Comparison of ENCODE assay signal across 13 cellular contexts in the genomic region with DNA sequence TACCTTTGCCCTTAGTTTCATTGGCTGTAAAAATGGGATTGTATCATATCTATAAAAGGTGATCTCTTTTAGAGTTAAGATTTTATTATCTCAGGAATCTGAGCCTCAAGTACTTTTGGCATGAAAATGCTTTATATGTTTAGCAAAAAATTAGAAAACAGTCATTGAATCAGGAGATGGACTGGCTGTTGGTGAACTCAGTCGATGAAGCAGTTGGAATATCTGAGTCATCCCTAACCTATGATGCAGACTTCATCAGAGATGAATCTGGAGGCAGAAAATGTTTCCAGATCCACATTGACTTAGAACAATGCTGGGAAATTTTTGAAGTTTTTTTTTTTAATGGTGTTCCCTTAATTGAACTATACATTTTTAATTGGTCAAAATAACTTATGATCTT.
DNase-seq lines count a peak whose midpoint lies in the region; ATAC-seq and TF ChIP-seq lines count a peak whose summit lies in the region.
"Had no signal": no experiment of that assay in that cellular context is flagged by ENCODE, and none has a peak within 500 bp of the region (broad histone marks: within the 10 kb centered on the region; RNA-seq: fewer than 3 reads in every experiment).

No MANE protein-coding gene starts in this region.

- ATAC-seq in HG03196 (IDR thresholded peaks at IDR 0.05; ENCODE audit: unreplicated experiment) = no peak

- H2AFZ ChIP-seq in SK-N-SH (ENCODE audit: low read depth) = no peak overlapping the region

- peaks cover 11% of the 10 kb centered on the region for H3F3A ChIP-seq in SK-N-SH (replicated peaks; ENCODE audit: insufficient read depth)

- peak; percentile 59 for DNase-seq in NOMO-1 treated with DMSO at 0.1 percent for 48 hours (lab: John Stamatoyannopoulos, UW; ENCODE audit: unreplicated experiment)
- DNase-seq in NOMO-1 treated with dmso at 0.1 percent for 144 hours (lab: John Stamatoyannopoulos, UW; ENCODE audit: unreplicated experiment) = no peak
- no peak for DNase-seq in SK-N-SH
- DNase-seq in fibroblast of peridontal ligament (ENCODE audit: extremely low read depth) = peak; percentile 95
- peak; percentile 94 for DNase-seq in stromal cell of bone marrow (ENCODE audit: low read depth)
- DNase-seq in NCI-H345 (lab: John Stamatoyannopoulos, UW) = no peak
- no peak for DNase-seq in MG63
- DNase-seq: cerebellar nuclear complex, GDM1, retina, RPMI8226, substantia nigra had no signal

- H3K4me3 ChIP-seq in SK-N-SH (ENCODE audit: low read depth in 2 of 2, low read length in 1 of 2) = no peak overlapping the region
- no peak overlapping the region for H3K4me3 ChIP-seq in MG63

- no peak overlapping the region for H3K9ac ChIP-seq in SK-N-SH

- H3K27ac ChIP-seq in SK-N-SH (ENCODE audit: low read depth in 2 of 2, low read length in 1 of 2) = peak overlapping the region in 1 of 2 experiments; percentile 66; a peak in 2 of 4 replicates

- no peaks in the 10 kb centered on the region for H3K36me3 ChIP-seq in SK-N-SH (replicated peaks in 1 of 2; ENCODE audit: control insufficient read depth in 1 of 2, insufficient read depth in 2 of 2, low read length in 1 of 2)
- no peaks in the 10 kb centered on the region for H3K36me3 ChIP-seq in MG63

- WGBS in SK-N-SH (ENCODE audit: low lambda C conversion rate) = 6% methylated on average over 1 of the region's 1 CpG

- peak in 1 of 2 experiments; percentile 88; a peak in 2 of 4 replicates for TF ChIP-seq EP300 in SK-N-SH (IDR thresholded peaks at IDR 0.05; ENCODE audit: borderline replicate concordance in 1 of 2, low read depth in 1 of 2, low read length in 1 of 2)

- H3K9me2 ChIP-seq in SK-N-SH = no peaks in the 10 kb centered on the region

- no peaks in the 10 kb centered on the region for H3K79me2 ChIP-seq in SK-N-SH (ENCODE audit: insufficient read depth)

- TF ChIP-seq RAD21 in SK-N-SH (IDR thresholded peaks at IDR 0.05; ENCODE audit: low read length) = no peak

- H4K20me1 ChIP-seq in SK-N-SH (ENCODE audit: insufficient read depth) = no peaks in the 10 kb centered on the region

- H3K9me3 ChIP-seq in SK-N-SH (no peaks in the 10 kb centered on the region), MG63 (no peaks in the 10 kb centered on the region)

- H3K27me3 ChIP-seq in SK-N-SH (ENCODE audit: insufficient read depth) (no peaks in the 10 kb centered on the region), MG63 (no peaks in the 10 kb centered on the region)

- no peak overlapping the region for H3K4me2 ChIP-seq in SK-N-SH

- peaks cover 0 to 7% of the 10 kb centered on the region in 2 experiments; a peak in 2 of 4 replicates for H3K4me1 ChIP-seq in SK-N-SH (ENCODE audit: control insufficient read depth in 1 of 2, insufficient read depth in 2 of 2, low read depth in 1 of 2, low read length in 1 of 2)

- TF ChIP-seq CTCF in SK-N-SH (IDR thresholded peaks at IDR 0.05) = no peak

- POLR2A ChIA-PET in SK-N-SH (lab: Yijun Ruan, JAX) = no interaction called here

- CTCF ChIA-PET in SK-N-SH (lab: Yijun Ruan, JAX) = interaction anchor here (0.8 kb wide), 1 partner anchor 934 kb away, joined by 3 read pairs; no protein-coding TSS in a partner anchor

TF ChIP-seq in SK-N-SH, 30 proteins besides CTCF, POLR2A, EP300 and RAD21 (continues in another document):
- TF ChIP-seq NRF1 (IDR thresholded peaks at IDR 0.05; ENCODE audit: low read depth, low read length) (no peak), ELF1 (IDR thresholded peaks at IDR 0.05) (no peak), MAX (IDR thresholded peaks at IDR 0.05; ENCODE audit: low read depth) (peak; percentile 50; the same call in 1 of the 2 replicates), RXRA (IDR thresholded peaks at IDR 0.05; ENCODE audit: borderline replicate concordance, low read depth) (peak; percentile 53; the same call in 1 of the 2 replicates), FOXJ3 (CRISPR knock-in tag; IDR thresholded peaks at IDR 0.05) (no peak), MEF2A (IDR thresholded peaks at IDR 0.05; ENCODE audit: borderline replicate concordance, low read depth) (no peak), YY1 (IDR thresholded peaks at IDR 0.05; ENCODE audit: low read depth) (no peak), FOSL2 (IDR thresholded peaks at IDR 0.05; ENCODE audit: borderline replicate concordance, low read depth) (peak; percentile 95), NFIC (IDR thresholded peaks at IDR 0.05; ENCODE audit: borderline replicate concordance) (peak; percentile 39; the same call in 1 of the 2 replicates), MXI1 (IDR thresholded peaks at IDR 0.05; ENCODE audit: low read depth, low read length) (no peak), IRF3 (IDR thresholded peaks at IDR 0.05; ENCODE audit: low read depth, low read length) (no peak), CHD2 (IDR thresholded peaks at IDR 0.05; ENCODE audit: low read length, partially characterized antibody) (no peak), FOXM1 (IDR thresholded peaks at IDR 0.05; ENCODE audit: low read depth) (no peak), USF2 (IDR thresholded peaks at IDR 0.05; ENCODE audit: borderline replicate concordance, low read depth, low read length) (no peak), EZH2phosphoT487 (IDR thresholded peaks at IDR 0.05; ENCODE audit: borderline replicate concordance, low read depth) (no peak), GABPA (IDR thresholded peaks at IDR 0.05; ENCODE audit: low read depth) (no peak), TCF12 (IDR thresholded peaks at IDR 0.05) (peak; percentile 86), SIN3A (IDR thresholded peaks at IDR 0.05; ENCODE audit: borderline replicate concordance, low read depth, low read length) (no peak), POLR2AphosphoS5 (IDR thresholded peaks at IDR 0.05; ENCODE audit: low read depth, low read length) (no peak), JUND (IDR thresholded peaks at IDR 0.05) (peak; percentile 95)
- TF ChIP-seq, protein P1, sequence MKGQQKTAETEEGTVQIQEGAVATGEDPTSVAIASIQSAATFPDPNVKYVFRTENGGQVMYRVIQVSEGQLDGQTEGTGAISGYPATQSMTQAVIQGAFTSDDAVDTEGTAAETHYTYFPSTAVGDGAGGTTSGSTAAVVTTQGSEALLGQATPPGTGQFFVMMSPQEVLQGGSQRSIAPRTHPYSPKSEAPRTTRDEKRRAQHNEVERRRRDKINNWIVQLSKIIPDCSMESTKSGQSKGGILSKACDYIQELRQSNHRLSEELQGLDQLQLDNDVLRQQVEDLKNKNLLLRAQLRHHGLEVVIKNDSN (IDR thresholded peaks at IDR 0.05; ENCODE audit: borderline replicate concordance, low read depth) = no peak
- TF ChIP-seq, protein P2, sequence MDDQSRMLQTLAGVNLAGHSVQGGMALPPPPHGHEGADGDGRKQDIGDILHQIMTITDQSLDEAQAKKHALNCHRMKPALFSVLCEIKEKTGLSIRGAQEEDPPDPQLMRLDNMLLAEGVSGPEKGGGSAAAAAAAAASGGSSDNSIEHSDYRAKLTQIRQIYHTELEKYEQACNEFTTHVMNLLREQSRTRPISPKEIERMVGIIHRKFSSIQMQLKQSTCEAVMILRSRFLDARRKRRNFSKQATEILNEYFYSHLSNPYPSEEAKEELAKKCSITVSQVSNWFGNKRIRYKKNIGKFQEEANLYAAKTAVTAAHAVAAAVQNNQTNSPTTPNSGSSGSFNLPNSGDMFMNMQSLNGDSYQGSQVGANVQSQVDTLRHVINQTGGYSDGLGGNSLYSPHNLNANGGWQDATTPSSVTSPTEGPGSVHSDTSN (IDR thresholded peaks at IDR 0.05) = peak; percentile 43; the same call in 1 of the 2 replicates

Comparison
In these comparisons a context has a peak if more than half of its experiments do, and no peak if none do; other contexts are left out.
1. DNase-seq: peak in NOMO-1 treated with DMSO at 0.1 percent for 48 hours (single experiment), fibroblast of peridontal ligament (single experiment) and stromal cell of bone marrow (single experiment); none in NOMO-1 treated with dmso at 0.1 percent for 144 hours (single experiment), SK-N-SH (single experiment), NCI-H345 (single experiment) and MG63 (single experiment).